9 cellular contexts compared by ENCODE assay signal in the genomic region with DNA sequence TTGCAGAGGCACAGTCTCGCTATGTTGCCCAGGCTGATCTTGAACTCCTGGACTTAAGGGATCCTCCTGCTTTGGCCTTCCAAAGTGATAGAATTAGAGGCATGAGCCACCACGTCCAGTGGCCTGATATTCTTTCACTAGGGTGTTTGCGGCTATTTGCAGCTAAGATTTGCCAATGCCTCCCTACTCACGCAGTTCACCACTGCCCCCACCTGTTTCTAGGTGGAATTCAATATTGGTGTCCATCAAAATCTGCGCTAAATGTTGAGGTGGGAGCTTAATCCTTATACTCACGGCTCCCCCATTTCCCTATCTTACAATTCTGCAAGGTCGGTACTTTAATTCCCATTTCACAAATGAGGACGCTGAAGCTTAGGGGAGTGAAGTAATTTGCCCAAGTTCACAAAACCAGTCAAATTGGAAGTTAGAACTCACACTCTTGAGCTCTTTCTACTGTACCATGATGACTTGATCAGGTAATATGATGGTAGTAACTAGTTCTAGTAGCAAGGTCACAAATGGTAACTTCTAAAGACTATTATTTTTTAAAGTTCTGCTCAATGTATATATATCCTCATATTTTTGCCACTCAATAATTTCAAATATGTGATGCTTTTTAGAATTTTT. TPM values are rescaled to one million over a fixed set of nuclear protein-coding genes. Genes with fewer than 3 reads are reported as not detected.
A peak's percentile ranks its signal among the peaks of the same experiment; 100 is the strongest.
DNase-seq lines count a peak whose midpoint lies in the region; ATAC-seq, FAIRE-seq and TF ChIP-seq lines count a peak whose summit lies in the region.
"Had no signal": no experiment of that assay in that cellular context is flagged by ENCODE, and none has a peak within 500 bp of the region (broad histone marks: within the 10 kb centered on the region; RNA-seq: fewer than 3 reads in every experiment).

No MANE protein-coding gene starts in this region.

- CTCF ChIA-PET in A673 (lab: Charles Lee) = interaction anchor here (0.6 to 1.6 kb wide), 6 partner anchors 181 to 391 kb away, joined by 3 to 15 read pairs (median 10); no protein-coding TSS in a partner anchor

- H3K36me3 ChIP-seq in A673 (ENCODE audit: insufficient read depth, low read length, poor library complexity, severe bottlenecking) (no peaks in the 10 kb centered on the region), bronchial epithelial cell (ENCODE audit: control insufficient read depth, insufficient read depth, low read length) (no peaks in the 10 kb centered on the region)

- H3K4me3 ChIP-seq in A673 (ENCODE audit: low read depth, low read length, poor library complexity, severe bottlenecking) = no peak overlapping the region
- H3K4me3 ChIP-seq in bronchial epithelial cell (ENCODE audit: low read depth, low read length) = no peak overlapping the region

- no peak overlapping the region for H3K4me3 Mint-ChIP-seq in nephron progenitor cell

- POLR2A ChIA-PET in A673 (lab: Charles Lee; ENCODE audit: low non-redundant PET) = no interaction called here

- FAIRE-seq in bronchial epithelial cell (lab: Jason Lieb, UNC) = no peak

- intact Hi-C loops in A673 (cut with micrococcal nuclease; ENCODE audit: unreplicated experiment) = loop anchor here (5.0 kb wide), 3 partner anchors 191 to 386 kb away; no protein-coding TSS in a partner anchor

- H3K27me3 Mint-ChIP-seq in nephron progenitor cell (ENCODE audit: low read depth, poor library complexity) = peaks cover 8% of the 10 kb centered on the region

- TF ChIP-seq CTCF in A673 (conservative IDR thresholded peaks at IDR 0.05; ENCODE audit: low read depth, low read length) = peak; percentile 63
- peak; percentile 12 for TF ChIP-seq CTCF in GM13976 (IDR thresholded peaks at IDR 0.05; ENCODE audit: borderline replicate concordance, control extremely low read depth, extremely low read depth, insufficient read depth, missing control alignments)
- TF ChIP-seq CTCF in bronchial epithelial cell (IDR thresholded peaks at IDR 0.05; ENCODE audit: insufficient read depth, low read length, severe bottlenecking) = peak; percentile 55
- TF ChIP-seq CTCF in nephron progenitor cell (IDR thresholded peaks at IDR 0.05) = peak; percentile 45
- TF ChIP-seq CTCF in omental fat pad (IDR thresholded peaks at IDR 0.05) = peak in 1 of 3 donors; percentile 20

- H3K9me3 ChIP-seq in A673 (ENCODE audit: low read depth, low read length, poor library complexity, severe bottlenecking) = no peaks in the 10 kb centered on the region

- H3K36me3 Mint-ChIP-seq in nephron progenitor cell (ENCODE audit: low read depth) = no peaks in the 10 kb centered on the region
- H3K36me3 Mint-ChIP-seq: activated naive CD4-positive, alpha-beta T cell treated with anti-CD3 and anti-CD28 coated beads, Interleukin-2, amount 50 U/mL, for 72 hours had no signal

- H3K27ac ChIP-seq in A673 (ENCODE audit: low read depth, low read length, poor library complexity, severe bottlenecking) = no peak overlapping the region

- no peak for ATAC-seq in omental fat pad (ENCODE audit: low FRiP score)
- ATAC-seq: activated naive CD4-positive, alpha-beta T cell treated with anti-CD3 and anti-CD28 coated beads, Interleukin-2, amount 50 U/mL, for 72 hours had no signal

- peak; percentile 67 for DNase-seq in A673 (ENCODE audit: low spot score)
- peak; percentile 14 for DNase-seq in GM13976 (ENCODE audit: low spot score)
- DNase-seq in NCI-H345 (lab: John Stamatoyannopoulos, UW) = peak; percentile 38
- DNase-seq in bronchial epithelial cell (ENCODE audit: low read depth) = peak; percentile 34
- peak; percentile 23 for DNase-seq in nephron progenitor cell
- DNase-seq in omental fat pad (ENCODE audit: low spot score) = no peak
- DNase-seq in amniotic stem cell (lab: John Stamatoyannopoulos, UW) = no peak
- no peak for DNase-seq in effector CD4-positive, alpha-beta T cell

- BruUV-seq in A673 (replicated peaks; lab: Mats Ljungman, UMichigan) = no TSS peak

- no peaks in the 10 kb centered on the region for H3K27me3 ChIP-seq in A673 (replicated peaks; ENCODE audit: insufficient read depth, low read depth, low read length, poor library complexity)
- H3K27me3 ChIP-seq in bronchial epithelial cell (ENCODE audit: control insufficient read depth, insufficient read depth, low read length) = peaks cover 2% of the 10 kb centered on the region

- H3K4me1 Mint-ChIP-seq in nephron progenitor cell = peaks cover 4% of the 10 kb centered on the region

- H3K4me1 ChIP-seq in A673 (ENCODE audit: insufficient read depth, low read length, poor library complexity, severe bottlenecking) = no peaks in the 10 kb centered on the region

- peaks cover 10% of the 10 kb centered on the region for H3K9me3 Mint-ChIP-seq in nephron progenitor cell
- H3K9me3 Mint-ChIP-seq: activated naive CD4-positive, alpha-beta T cell treated with anti-CD3 and anti-CD28 coated beads, Interleukin-2, amount 50 U/mL, for 72 hours had no signal

- H3K27ac Mint-ChIP-seq in nephron progenitor cell = no peak overlapping the region
- H3K27ac Mint-ChIP-seq: activated naive CD4-positive, alpha-beta T cell treated with anti-CD3 and anti-CD28 coated beads, Interleukin-2, amount 50 U/mL, for 72 hours had no signal

- in situ Hi-C loops in GM13976 (cut with MboI; ENCODE audit: low sequenced_read_pairs, unreplicated experiment) = no loop called here

RNA-seq across cellular contexts. Expression of a gene that starts 22.1 kb away (rescaled TPM):
- total RNA-seq in A673 (2021) = not detected in 2 replicates
- total RNA-seq in bronchial epithelial cell = not detected in 2 replicates
- under 1 TPM in 2 of 4 donors, not detected in 2; 0.16 to 0.25 TPM for total RNA-seq in omental fat pad

RNA-seq across cellular contexts. Expression of a gene that starts 27.3 kb away (rescaled TPM):
- total RNA-seq in A673 (2021) (3.0 and 4.0 TPM in 2 replicates), bronchial epithelial cell (not detected in 2 replicates), omental fat pad (10 to 100 TPM; 12.0 to 50.0 (median 20.6) TPM)
- total RNA-seq: activated naive CD4-positive, alpha-beta T cell treated with anti-CD3 and anti-CD28 coated beads, Interleukin-2, amount 50 U/mL, for 72 hours had no signal

Comparison
In these comparisons a context has a peak if more than half of its experiments do, and no peak if none do; other contexts are left out.
1. DNase-seq: peak in A673 (single experiment), GM13976 (single experiment), NCI-H345 (single experiment), bronchial epithelial cell (single experiment) and nephron progenitor cell (single experiment); none in omental fat pad (single experiment), amniotic stem cell (single experiment) and effector CD4-positive, alpha-beta T cell (single experiment).